ENCODE assay signal across 27 cellular contexts in the genomic region with DNA sequence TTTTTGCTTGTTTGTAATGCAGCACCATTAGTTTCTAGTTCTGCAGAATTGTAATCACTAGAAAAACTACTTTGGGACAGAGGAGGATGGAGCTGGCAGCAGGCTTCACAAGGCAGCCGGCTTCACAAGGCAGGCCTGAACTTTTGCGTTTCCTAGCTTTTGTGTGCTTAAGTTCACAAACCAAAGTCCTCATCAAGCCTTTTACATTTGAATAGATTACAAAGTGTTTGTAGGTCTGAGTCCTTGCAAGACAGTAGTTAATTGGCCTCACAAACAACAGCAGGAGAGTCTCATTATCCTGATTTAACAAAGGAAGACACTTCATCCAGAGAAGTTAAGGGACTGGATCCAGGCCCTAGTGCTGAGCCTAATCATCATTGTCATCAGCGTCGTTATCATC.
"Had no signal": no experiment of that assay in that cellular context is flagged by ENCODE, and none has a peak within 500 bp of the region (broad histone marks: within the 10 kb centered on the region; RNA-seq: fewer than 3 reads in every experiment).

No MANE protein-coding gene starts in this region.

- ATAC-seq: activated CD8-positive, alpha-beta T cell treated with anti-CD3 and anti-CD28 coated beads, Interleukin-2, amount 10 ng/mL, durations not matched to agents 7 days and 5 days; activated naive CD4-positive, alpha-beta T cell treated with anti-CD3 and anti-CD28 coated beads, Interleukin-2, amount 50 U/mL, for 72 hours; left cardiac atrium; mucosa of descending colon; stimulated activated memory B cell treated with anti-CD40 and anti-IgM and Interleukin-4, amounts not matched to agents 10 μg/mL and 1 μg/mL and 100 μg/mL, for 72 hours had no signal

- H3K36me3 Mint-ChIP-seq: brain, memory B cell had no signal

- H3K9me3 ChIP-seq: sigmoid colon, stomach, suprapubic skin, tibial nerve had no signal

- H3K4me3 Mint-ChIP-seq: activated CD8-positive, alpha-beta T cell treated with anti-CD3 and anti-CD28 coated beads, Interleukin-2, amount 10 ng/mL, durations not matched to agents 7 days and 5 days; activated T-helper 1 cell treated with anti-CD3 and anti-CD28 coated beads, Interleukin-12 subunit alpha, Interleukin-12 subunit beta, Interleukin-2, Interleukin-4 antibody, amounts not matched to agents 30 ng/mL and 10 ng/mL and 1 ng/mL, durations not matched to agents 14 hours and 24 hours and 36 hours; brain; dendritic cell treated with granulocyte-macrophage colony-stimulating factor and Interleukin-4, amounts not matched to agents 40 ng/mL and 50 ng/mL, for 4 days; memory B cell; nephron progenitor cell; stimulated activated memory B cell treated with anti-CD40 and anti-IgM and Interleukin-4, amounts not matched to agents 10 μg/mL and 1 μg/mL and 100 μg/mL, for 72 hours; T-helper 2 cell treated with Interferon-gamma antibody and Interleukin-4, amounts not matched to agents 5 μg/mL and 100 μg/mL, for 36 hours had no signal

- H3K4me1 ChIP-seq: sigmoid colon had no signal

- H3K27ac ChIP-seq: sigmoid colon, stomach, suprapubic skin, tibial nerve, WERI-Rb-1 had no signal

- DNase-seq: activated CD4-positive, alpha-beta T cell treated with anti-CD3 and anti-CD28 coated beads for 1 hour; activated CD4-positive, alpha-beta T cell treated with anti-CD3 and anti-CD28 coated beads, Interleukin-2, amount 50 U/mL, for 1 hour; activated CD8-positive, alpha-beta T cell treated with anti-CD3 and anti-CD28 coated beads, Interleukin-2, amount 10 ng/mL, durations not matched to agents 7 days and 5 days; activated gamma-delta T cell; aorta; effector CD4-positive, alpha-beta T cell; erythroblast; foreskin fibroblast; islet precursor cell; left cardiac atrium; mucosa of descending colon; nephron progenitor cell; occipital lobe; sigmoid colon; stimulated activated CD4-positive, alpha-beta T cell treated with anti-CD3 and anti-CD28 coated beads, Interleukin-15, amount 100 ng/mL, for 24 hours; stomach; WERI-Rb-1 had no signal

- H3K27ac Mint-ChIP-seq: activated CD8-positive, alpha-beta T cell treated with anti-CD3 and anti-CD28 coated beads, Interleukin-2, amount 10 ng/mL, durations not matched to agents 7 days and 5 days; activated naive CD4-positive, alpha-beta T cell treated with anti-CD3 and anti-CD28 coated beads, Interleukin-2, amount 50 U/mL, for 72 hours; activated T-helper 1 cell treated with anti-CD3 and anti-CD28 coated beads, Interleukin-12 subunit alpha, Interleukin-12 subunit beta, Interleukin-2, Interleukin-4 antibody, amounts not matched to agents 30 ng/mL and 10 ng/mL and 1 ng/mL, durations not matched to agents 14 hours and 24 hours and 36 hours; dendritic cell treated with granulocyte-macrophage colony-stimulating factor and Interleukin-4, amounts not matched to agents 40 ng/mL and 50 ng/mL, for 4 days; memory B cell; nephron progenitor cell; stimulated activated memory B cell treated with anti-CD40 and anti-IgM and Interleukin-4, amounts not matched to agents 10 μg/mL and 1 μg/mL and 100 μg/mL, for 72 hours; T-helper 2 cell treated with Interferon-gamma antibody and Interleukin-4, amounts not matched to agents 5 μg/mL and 100 μg/mL, for 36 hours had no signal

- H3K27me3 Mint-ChIP-seq: brain; dendritic cell treated with granulocyte-macrophage colony-stimulating factor and Interleukin-4, amounts not matched to agents 40 ng/mL and 50 ng/mL, for 4 days had no signal

- H3K9me3 Mint-ChIP-seq: dendritic cell treated with granulocyte-macrophage colony-stimulating factor and Interleukin-4, amounts not matched to agents 40 ng/mL and 50 ng/mL, for 4 days; memory B cell; stimulated activated memory B cell treated with anti-CD40 and anti-IgM and Interleukin-4, amounts not matched to agents 10 μg/mL and 1 μg/mL and 100 μg/mL, for 72 hours had no signal

- H3K4me2 ChIP-seq: smooth muscle cell had no signal

- H3K27me3 ChIP-seq: sigmoid colon, stomach, suprapubic skin, tibial nerve had no signal

- H3K36me3 ChIP-seq: sigmoid colon, stomach, suprapubic skin, tibial nerve, WERI-Rb-1 had no signal

- H3K4me1 Mint-ChIP-seq: memory B cell; stimulated activated memory B cell treated with anti-CD40 and anti-IgM and Interleukin-4, amounts not matched to agents 10 μg/mL and 1 μg/mL and 100 μg/mL, for 72 hours had no signal

- H3K4me3 ChIP-seq: mucosa of descending colon, sigmoid colon, smooth muscle cell, stomach, suprapubic skin, tibial nerve had no signal
